Comparison of ENCODE assay signal across 10 cellular contexts in genomic region chr4:105551968-105552746, GRCh38. TPM values are rescaled to one million over a fixed set of nuclear protein-coding genes. Genes with fewer than 3 reads are reported as not detected.
A peak's percentile ranks its signal among the peaks of the same experiment; 100 is the strongest.
DNase-seq lines count a peak whose midpoint lies in the region; ATAC-seq and TF ChIP-seq lines count a peak whose summit lies in the region.
"Had no signal": no experiment of that assay in that cellular context is flagged by ENCODE, and none has a peak within 500 bp of the region (broad histone marks: within the 10 kb centered on the region; RNA-seq: fewer than 3 reads in every experiment).

ARHGEF38 (plus strand) TSS chr4:105552620; CDS start chr4:105552766, 146 bp downstream.

- 0 out of 2 replicates have a peak within 1 kb of the TSS, but pooled peaks have one; percentile 33 for H2AFZ ChIP-seq in OCI-LY1 (ENCODE audit: low read length)

- no peak within 1 kb of the TSS for H3K4me3 Mint-ChIP-seq in stimulated activated effector memory CD8-positive, alpha-beta T cell treated with anti-CD3 and anti-CD28 coated beads, Interleukin-12 subunit alpha, Interleukin-12 subunit beta, amount 100 ng/mL, for 72 hours
- H3K4me3 Mint-ChIP-seq: activated CD4-positive, alpha-beta memory T cell treated with anti-CD3 and anti-CD28 coated beads for 36 hours had no signal

- H3K4me1 Mint-ChIP-seq in stimulated activated effector memory CD8-positive, alpha-beta T cell treated with anti-CD3 and anti-CD28 coated beads, Interleukin-12 subunit alpha, Interleukin-12 subunit beta, amount 100 ng/mL, for 72 hours: no peaks in the 10 kb centered on the region

- DNase-seq in HT-29 (ENCODE audit: low spot score): peak; percentile 94
- peak; percentile 66 to 82 for DNase-seq in foreskin keratinocyte
- DNase-seq in stimulated activated effector memory CD8-positive, alpha-beta T cell treated with anti-CD3 and anti-CD28 coated beads, Interleukin-12 subunit alpha, Interleukin-12 subunit beta, amount 100 ng/mL, for 72 hours (ENCODE audit: low spot score in 2 of 2): no peak
- DNase-seq in GM10248 (ENCODE audit: extremely low spot score): no peak
- no peak for DNase-seq in DMS 273 (lab: John Stamatoyannopoulos, UW; ENCODE audit: unreplicated experiment)
- no peak for DNase-seq in central memory CD4-positive, alpha-beta T cell
- no peak for DNase-seq in amygdala (lab: John Stamatoyannopoulos, UW)
- DNase-seq: activated CD4-positive, alpha-beta memory T cell treated with anti-CD3 and anti-CD28 coated beads for 36 hours; gastrocnemius medialis had no signal

- peak within 1 kb of the TSS; percentile 68 for H3K4me2 ChIP-seq in OCI-LY1 (ENCODE audit: low read length)

- no peaks in the 10 kb centered on the region for H3K9me2 ChIP-seq in OCI-LY1 (ENCODE audit: low read depth, low read length)

- H3K27ac ChIP-seq in OCI-LY1 (ENCODE audit: low read depth, low read length, poor library complexity, severe bottlenecking) (peak within 1 kb of the TSS; percentile 82), foreskin keratinocyte (peak within 1 kb of the TSS; percentile 82)
- H3K27ac ChIP-seq: gastrocnemius medialis had no signal

- no peaks in the 10 kb centered on the region for H3K9me3 ChIP-seq in OCI-LY1 (ENCODE audit: low read length)
- H3K9me3 ChIP-seq: gastrocnemius medialis had no signal

- ATAC-seq in foreskin keratinocyte: peak; percentile 83
- peak; percentile 46 for ATAC-seq in stimulated activated effector memory CD8-positive, alpha-beta T cell treated with anti-CD3 and anti-CD28 coated beads, Interleukin-12 subunit alpha, Interleukin-12 subunit beta, amount 100 ng/mL, for 72 hours
- ATAC-seq: gastrocnemius medialis had no signal

- TF ChIP-seq CTCF in OCI-LY1 (IDR thresholded peaks at IDR 0.05; ENCODE audit: low read length) (no peak), foreskin keratinocyte (conservative IDR thresholded peaks at IDR 0.05) (no peak), GM10248 (IDR thresholded peaks at IDR 0.05; ENCODE audit: control extremely low read depth, extremely low read depth, low read depth, missing control alignments) (no peak)

- no peaks in the 10 kb centered on the region for H3K36me3 ChIP-seq in OCI-LY1 (ENCODE audit: insufficient read depth, low read length)
- H3K36me3 ChIP-seq: gastrocnemius medialis had no signal

- peak within 1 kb of the TSS; percentile 14; the same call in 1 of the 2 replicates for H3K9ac ChIP-seq in OCI-LY1 (ENCODE audit: low read length)

- H3K79me2 ChIP-seq in OCI-LY1 (ENCODE audit: insufficient read depth, low read length): no peaks in the 10 kb centered on the region

- POLR2A ChIA-PET in GM10248 (lab: Yijun Ruan, JAX): no interaction called here

- H3K4me1 ChIP-seq in OCI-LY1 (ENCODE audit: insufficient read depth, low read length, severe bottlenecking) (peaks cover 34% of the 10 kb centered on the region), foreskin keratinocyte (peaks cover 34% of the 10 kb centered on the region)
- H3K4me1 ChIP-seq: gastrocnemius medialis had no signal

- no peaks in the 10 kb centered on the region for H4K20me1 ChIP-seq in OCI-LY1 (ENCODE audit: insufficient read depth, low read length)

- CTCF ChIA-PET in GM10248 (lab: Yijun Ruan, JAX): interaction anchor here (0.9 to 3.5 kb wide), 4 partner anchors 9 to 29 kb away, joined by 3 to 12 read pairs (median 3); no protein-coding TSS in a partner anchor

- no peak within 1 kb of the TSS for H3K27ac Mint-ChIP-seq in stimulated activated effector memory CD8-positive, alpha-beta T cell treated with anti-CD3 and anti-CD28 coated beads, Interleukin-12 subunit alpha, Interleukin-12 subunit beta, amount 100 ng/mL, for 72 hours
- H3K27ac Mint-ChIP-seq: activated CD4-positive, alpha-beta memory T cell treated with anti-CD3 and anti-CD28 coated beads for 36 hours had no signal

- peak within 1 kb of the TSS; percentile 43 for H3K4me3 ChIP-seq in OCI-LY1 (ENCODE audit: low read depth, low read length, poor library complexity, severe bottlenecking)
- H3K4me3 ChIP-seq: gastrocnemius medialis had no signal

- no peaks in the 10 kb centered on the region for H3K9me3 Mint-ChIP-seq in stimulated activated effector memory CD8-positive, alpha-beta T cell treated with anti-CD3 and anti-CD28 coated beads, Interleukin-12 subunit alpha, Interleukin-12 subunit beta, amount 100 ng/mL, for 72 hours
- H3K9me3 Mint-ChIP-seq: activated CD4-positive, alpha-beta memory T cell treated with anti-CD3 and anti-CD28 coated beads for 36 hours had no signal

- no peaks in the 10 kb centered on the region for H3F3A ChIP-seq in OCI-LY1 (ENCODE audit: insufficient read depth, low read length)

- no peaks in the 10 kb centered on the region for H3K36me3 Mint-ChIP-seq in stimulated activated effector memory CD8-positive, alpha-beta T cell treated with anti-CD3 and anti-CD28 coated beads, Interleukin-12 subunit alpha, Interleukin-12 subunit beta, amount 100 ng/mL, for 72 hours
- H3K36me3 Mint-ChIP-seq: activated CD4-positive, alpha-beta memory T cell treated with anti-CD3 and anti-CD28 coated beads for 36 hours had no signal

- no peaks in the 10 kb centered on the region for H3K27me3 ChIP-seq in OCI-LY1 (ENCODE audit: insufficient read depth, low read length)
- no peaks in the 10 kb centered on the region for H3K27me3 ChIP-seq in foreskin keratinocyte
- H3K27me3 ChIP-seq: gastrocnemius medialis had no signal

RNA-seq across cellular contexts. Expression of gene ARHGEF38, which starts in this region (rescaled TPM):
- 3.6 and 5.0 TPM in 2 replicates for total RNA-seq in HT-29 (2014; rRNA removed; shearing (Covaris generic))
- total RNA-seq in foreskin keratinocyte: not detected in 2 replicates
- not detected in 2 replicates for polyA plus RNA-seq in foreskin keratinocyte
- total RNA-seq: activated CD4-positive, alpha-beta memory T cell treated with anti-CD3 and anti-CD28 coated beads for 36 hours; gastrocnemius medialis had no signal

Comparison
In these comparisons a context has a peak if more than half of its experiments do, and no peak if none do; other contexts are left out.
1. Peak in DNase-seq, ATAC-seq and H3K27ac ChIP-seq in foreskin keratinocyte; RNA of the gene not detected or under 1 TPM.